In the genomic region with DNA sequence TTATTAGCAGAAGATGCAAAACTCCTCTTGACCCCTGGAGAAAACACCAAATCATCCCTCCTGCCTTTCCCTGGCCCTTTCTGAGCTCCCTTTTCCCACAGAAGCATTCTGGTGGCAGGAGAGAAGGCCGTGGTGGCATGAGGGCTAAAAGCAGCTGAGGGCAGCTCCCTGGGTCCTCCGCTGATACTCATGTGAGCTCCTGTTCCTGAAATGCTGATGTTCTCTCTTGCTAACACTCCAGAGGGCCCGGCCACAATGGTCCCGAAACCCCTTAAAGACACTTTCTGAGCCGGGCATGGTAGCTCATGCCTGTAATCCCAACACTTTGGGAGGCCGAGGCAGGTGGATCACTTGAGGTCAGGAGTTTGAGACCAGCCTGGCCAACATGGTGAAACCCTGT, we compare ENCODE assay signal across 8 cellular contexts.
"Had no signal": no experiment of that assay in that cellular context is flagged by ENCODE, and none has a peak within 500 bp of the region (broad histone marks: within the 10 kb centered on the region; RNA-seq: fewer than 3 reads in every experiment).

No MANE protein-coding gene starts in this region.

- ATAC-seq: HCT116, HepG2 had no signal

- H3K4me3 ChIP-seq: GM23248, HAP-1 had no signal

- H3K27ac ChIP-seq: GM23248, HL-60 had no signal

- H3K9me3 ChIP-seq: HAP-1 had no signal

- H3K36me3 ChIP-seq: HAP-1 had no signal

- H3K4me1 ChIP-seq: HAP-1 had no signal

- DNase-seq: GM23248, GOT3, H7, HFFc6 had no signal
